In the genomic region with DNA sequence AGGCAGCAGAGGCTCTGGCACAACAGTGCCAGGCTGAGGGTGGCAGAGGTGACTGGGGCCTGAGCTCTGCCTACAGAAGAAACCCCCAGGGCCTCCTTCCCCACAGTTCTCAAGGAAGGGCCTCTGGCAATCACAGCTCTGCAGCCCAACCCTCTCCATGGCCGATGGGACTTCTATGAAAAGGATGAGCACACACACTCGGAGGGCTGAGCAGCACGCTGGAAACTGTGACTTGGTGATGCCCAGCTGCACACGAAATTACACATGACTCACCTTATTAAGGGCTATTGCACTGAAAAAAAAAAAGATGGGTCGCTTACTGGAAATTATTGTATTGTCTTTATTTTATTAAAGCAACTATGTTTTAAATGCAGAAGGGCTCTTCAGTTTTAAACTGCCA, we compare ENCODE assay signal across 38 cellular contexts. TPM values are rescaled to one million over a fixed set of nuclear protein-coding genes. Genes with fewer than 3 reads are reported as not detected.
"Had no signal": no experiment of that assay in that cellular context is flagged by ENCODE, and none has a peak within 500 bp of the region (broad histone marks: within the 10 kb centered on the region; RNA-seq: fewer than 3 reads in every experiment).

No MANE protein-coding gene starts in this region.

- ATAC-seq: activated CD8-positive, alpha-beta memory T cell treated with anti-CD3 and anti-CD28 coated beads, Interleukin-2, amount 10 ng/mL, durations not matched to agents 7 days and 5 days; activated naive CD8-positive, alpha-beta T cell treated with anti-CD3 and anti-CD28 coated beads, Interleukin-2, amount 50 U/mL, for 24 hours; PC-3; Right ventricle myocardium inferior; SK-N-SH treated with all-trans-retinoic acid at 6 μM for 48 hours had no signal

- H3K4me1 ChIP-seq: Peyer's patch had no signal

- H3K27me3 ChIP-seq: brain microvascular endothelial cell, Peyer's patch had no signal

- H3K27ac ChIP-seq: brain microvascular endothelial cell, Peyer's patch, RWPE1, WERI-Rb-1 had no signal

- H3K9me3 ChIP-seq: Peyer's patch had no signal

- H3K36me3 ChIP-seq: brain microvascular endothelial cell, Peyer's patch, WERI-Rb-1 had no signal

- DNase-seq: activated CD4-positive, alpha-beta memory T cell treated with anti-CD3 and anti-CD28 coated beads, Interleukin-2, amount 10 ng/mL, durations not matched to agents 7 days and 5 days; activated CD4-positive, alpha-beta T cell treated with anti-CD3 and anti-CD28 coated beads for 1 hour; activated CD4-positive, alpha-beta T cell treated with anti-CD3 and anti-CD28 coated beads for 48 hours; activated CD4-positive, CD25-positive, alpha-beta regulatory T cell; activated CD8-positive, alpha-beta memory T cell treated with anti-CD3 and anti-CD28 coated beads for 24 hours; activated CD8-positive, alpha-beta memory T cell treated with anti-CD3 and anti-CD28 coated beads, Interleukin-2, amount 10 ng/mL, durations not matched to agents 7 days and 5 days; activated CD8-positive, alpha-beta memory T cell treated with anti-CD3 and anti-CD28 coated beads, Interleukin-2, amount 50 U/mL, for 48 hours; activated effector memory CD4-positive, alpha-beta T cell treated with Interleukin-2 at 50 U/mL for 16 hours; activated naive CD4-positive, alpha-beta T cell treated with anti-CD3 and anti-CD28 coated beads, Interleukin-2, amount 10 ng/mL, durations not matched to agents 7 days and 5 days; activated naive CD8-positive, alpha-beta T cell treated with anti-CD3 and anti-CD28 coated beads, Interleukin-2, amount 50 U/mL, for 24 hours; activated T-cell treated with anti-CD3 and anti-CD28 coated beads, Interleukin-2, amount 50 U/mL, for 48 hours; anterior cingulate cortex; brain microvascular endothelial cell; central memory CD4-positive, alpha-beta T cell; MM.1S; MV-4-11; NCI-H1092; NCI-H1436 treated with DMSO at 0.1 percent for 48 hours; NCI-H1694 treated with DMSO at 0.1 percent for 48 hours; NCI-H2029; NCI-H345; NCI-H524 treated with DMSO at 0.1 percent for 48 hours; NK-92 treated with Interleukin-12 subunit alpha and Interleukin-12 subunit beta, amount 100 ng/mL, for 24 hours; PC-3; Peyer's patch; SIG-M5; SW 1271; T-helper 1 cell; T-helper 2 cell; T-helper 9 cell; WERI-Rb-1 had no signal

- H3K4me3 ChIP-seq: Peyer's patch had no signal

RNA-seq across cellular contexts. Expression of gene LRRC18, which starts 42.9 kb away (rescaled TPM):
- total RNA-seq: activated CD4-positive, alpha-beta memory T cell treated with anti-CD3 and anti-CD28 coated beads, Interleukin-2, amount 10 ng/mL, durations not matched to agents 7 days and 5 days; activated CD8-positive, alpha-beta memory T cell treated with anti-CD3 and anti-CD28 coated beads, Interleukin-2, amount 10 ng/mL, durations not matched to agents 7 days and 5 days; cerebellum; LHCN-M2; NCI-H460; PC-3; Right ventricle myocardium inferior; SK-MEL-5 had no signal
